ENCODE assay signal across 19 cellular contexts in the genomic region with DNA sequence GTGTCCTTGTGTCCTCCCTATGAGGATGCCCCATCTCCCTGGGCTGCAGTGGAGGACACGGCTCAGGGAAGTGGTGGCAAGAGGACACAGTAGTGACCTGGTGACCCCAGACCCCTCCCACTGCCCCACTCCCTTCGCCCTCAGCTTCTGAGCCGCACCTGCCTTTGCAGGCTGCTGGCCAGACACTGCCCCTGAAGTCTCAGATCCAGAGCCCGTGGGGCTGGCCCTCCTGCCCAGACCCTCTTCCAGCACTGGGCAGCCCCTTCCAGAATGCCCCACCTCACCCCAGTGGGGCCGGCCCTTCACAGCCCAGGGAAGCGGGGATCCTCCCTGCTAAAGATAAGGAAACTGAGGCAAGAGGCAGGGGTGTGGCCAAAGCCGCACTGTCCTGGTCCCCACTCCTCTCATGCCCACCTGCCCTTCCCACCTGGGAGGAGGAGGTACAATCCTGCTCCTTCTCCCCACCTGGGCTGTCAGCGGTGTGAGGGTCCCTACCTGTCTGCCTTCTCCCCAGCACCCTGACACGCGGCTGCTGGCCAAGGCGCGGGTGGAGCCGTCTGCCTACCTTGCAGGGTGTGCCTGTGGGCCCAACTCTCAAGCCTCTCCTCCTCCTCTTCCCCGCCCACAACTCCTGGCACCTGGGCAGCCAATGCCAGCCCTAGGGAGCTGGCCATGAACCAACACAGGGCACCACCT. TPM values are rescaled to one million over a fixed set of nuclear protein-coding genes. Genes with fewer than 3 reads are reported as not detected.
"Had no signal": no experiment of that assay in that cellular context is flagged by ENCODE, and none has a peak within 500 bp of the region (broad histone marks: within the 10 kb centered on the region; RNA-seq: fewer than 3 reads in every experiment).

No MANE protein-coding gene starts in this region.

- H3K4me1 ChIP-seq: testis, vagina had no signal

- H3K27me3 Mint-ChIP-seq: activated B cell treated with CpG ODN at 0.5 μM for 24 hours; activated CD4-positive, alpha-beta T cell treated with anti-CD3 and anti-CD28 coated beads, Interleukin-2, amount 10 ng/mL, durations not matched to agents 7 days and 5 days; stimulated activated naive CD8-positive, alpha-beta T cell treated with anti-CD3 and anti-CD28 coated beads, Interleukin-15, Interleukin-2, amounts not matched to agents 100 ng/mL and 50 ng/mL, for 24 hours had no signal

- H3K9me3 Mint-ChIP-seq: activated B cell treated with CpG ODN at 0.5 μM for 24 hours; activated CD4-positive, alpha-beta T cell treated with anti-CD3 and anti-CD28 coated beads, Interleukin-2, amount 10 ng/mL, durations not matched to agents 7 days and 5 days; activated naive CD4-positive, alpha-beta T cell treated with anti-CD3 and anti-CD28 coated beads, Interleukin-2, amount 50 U/mL, for 72 hours; brain; dendritic cell treated with granulocyte-macrophage colony-stimulating factor and Interleukin-4, amounts not matched to agents 40 ng/mL and 50 ng/mL, for 4 days; endodermal cell; memory B cell; nephron; stimulated activated naive CD8-positive, alpha-beta T cell treated with anti-CD3 and anti-CD28 coated beads, Interleukin-15, Interleukin-2, amounts not matched to agents 100 ng/mL and 50 ng/mL, for 24 hours had no signal

- H3K36me3 Mint-ChIP-seq: activated naive CD4-positive, alpha-beta T cell treated with anti-CD3 and anti-CD28 coated beads, Interleukin-2, amount 50 U/mL, for 72 hours; brain; memory B cell had no signal

- H3K36me3 ChIP-seq: vagina had no signal

- H3K4me3 ChIP-seq: hepatocyte, testis, vagina had no signal

- H3K4me3 Mint-ChIP-seq: activated B cell treated with CpG ODN at 0.5 μM for 24 hours; activated CD4-positive, alpha-beta T cell treated with anti-CD3 and anti-CD28 coated beads, Interleukin-2, amount 10 ng/mL, durations not matched to agents 7 days and 5 days; brain; dendritic cell treated with granulocyte-macrophage colony-stimulating factor and Interleukin-4, amounts not matched to agents 40 ng/mL and 50 ng/mL, for 4 days; endodermal cell; memory B cell; nephron; stimulated activated naive CD8-positive, alpha-beta T cell treated with anti-CD3 and anti-CD28 coated beads, Interleukin-15, Interleukin-2, amounts not matched to agents 100 ng/mL and 50 ng/mL, for 24 hours had no signal

- H3K27me3 ChIP-seq: hepatocyte, testis, vagina had no signal

- H3K4me1 Mint-ChIP-seq: activated B cell treated with CpG ODN at 0.5 μM for 24 hours; activated CD4-positive, alpha-beta T cell treated with anti-CD3 and anti-CD28 coated beads, Interleukin-2, amount 10 ng/mL, durations not matched to agents 7 days and 5 days; brain; endodermal cell; memory B cell; nephron had no signal

- H3K9me3 ChIP-seq: testis, vagina had no signal

- H3K27ac ChIP-seq: hepatocyte, testis, vagina had no signal

- DNase-seq: activated B cell treated with CpG ODN at 0.5 μM for 24 hours; activated CD4-positive, alpha-beta T cell treated with anti-CD3 and anti-CD28 coated beads, Interleukin-2, amount 10 ng/mL, durations not matched to agents 7 days and 5 days; amniotic stem cell; endodermal cell; erythroblast; kidney glomerular epithelial cell; stimulated activated CD4-positive, alpha-beta T cell treated with anti-CD3 and anti-CD28 coated beads, Interleukin-15, amount 100 ng/mL, for 24 hours; stimulated activated CD4-positive, alpha-beta T cell treated with anti-CD3 and anti-CD28 coated beads, Interleukin-4, amount 100 ng/mL, for 24 hours; T-helper 2 cell; testis had no signal

- H3K27ac Mint-ChIP-seq: activated B cell treated with CpG ODN at 0.5 μM for 24 hours; activated CD4-positive, alpha-beta T cell treated with anti-CD3 and anti-CD28 coated beads, Interleukin-2, amount 10 ng/mL, durations not matched to agents 7 days and 5 days; activated naive CD4-positive, alpha-beta T cell treated with anti-CD3 and anti-CD28 coated beads, Interleukin-2, amount 50 U/mL, for 72 hours; brain; dendritic cell treated with granulocyte-macrophage colony-stimulating factor and Interleukin-4, amounts not matched to agents 40 ng/mL and 50 ng/mL, for 4 days; endodermal cell; memory B cell; nephron; stimulated activated naive CD8-positive, alpha-beta T cell treated with anti-CD3 and anti-CD28 coated beads, Interleukin-15, Interleukin-2, amounts not matched to agents 100 ng/mL and 50 ng/mL, for 24 hours had no signal

RNA-seq across cellular contexts. Expression of gene TRPM5, which starts 17.3 kb away (rescaled TPM):
- total RNA-seq: activated B cell treated with CpG ODN at 0.5 μM for 24 hours; activated naive CD4-positive, alpha-beta T cell treated with anti-CD3 and anti-CD28 coated beads, Interleukin-2, amount 50 U/mL, for 72 hours; osteocyte; vagina had no signal
